Comparison of ENCODE assay signal across 5 cellular contexts in the genomic region with DNA sequence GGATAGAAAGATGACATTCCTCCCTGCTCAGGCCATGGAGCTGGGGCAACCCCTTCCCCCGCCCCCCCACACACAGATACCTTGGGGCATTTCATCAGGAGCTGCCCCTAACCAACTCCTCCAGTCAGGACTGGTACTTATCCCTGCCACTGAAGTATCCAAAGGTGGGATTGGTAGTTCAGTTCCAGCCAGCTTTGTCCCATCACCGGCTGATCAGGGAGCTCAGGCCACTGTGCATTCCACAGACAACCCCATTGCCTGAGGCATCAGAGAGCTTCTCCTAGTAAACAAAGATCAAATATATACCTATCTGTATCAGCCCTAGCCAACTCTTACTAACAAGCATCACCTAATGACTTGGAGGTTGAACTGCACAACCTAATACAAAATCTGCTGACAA.
"Had no signal": no experiment of that assay in that cellular context is flagged by ENCODE, and none has a peak within 500 bp of the region (broad histone marks: within the 10 kb centered on the region; RNA-seq: fewer than 3 reads in every experiment).

No MANE protein-coding gene starts in this region.

- DNase-seq: IMR-90, KBM-7, KG1 had no signal

- ATAC-seq: HepG2, K562 had no signal
